ENCODE assay signal across 16 cellular contexts in genomic region chr17:49910858-49911204, GRCh38. TPM values are rescaled to one million over a fixed set of nuclear protein-coding genes. Genes with fewer than 3 reads are reported as not detected.
DNase-seq lines count a peak whose midpoint lies in the region; ATAC-seq, FAIRE-seq and TF ChIP-seq lines count a peak whose summit lies in the region.
"Had no signal": no experiment of that assay in that cellular context is flagged by ENCODE, and none has a peak within 500 bp of the region (broad histone marks: within the 10 kb centered on the region; RNA-seq: fewer than 3 reads in every experiment).

No MANE protein-coding gene starts in this region.

- DNase-seq in A549 (ENCODE audit: low read depth in 1 of 2, low spot score in 1 of 2): no peak
- no peak for DNase-seq in K562 (ENCODE audit: extremely low read depth in 1 of 4, low spot score in 3 of 4)
- no peak for DNase-seq in naive thymus-derived CD4-positive, alpha-beta T cell
- DNase-seq in sigmoid colon: no peak
- DNase-seq: gastrocnemius medialis, NCI-H1105, NCI-H2227 treated with DMSO at 0.1 percent for 48 hours had no signal

- H3K27me3 Mint-ChIP-seq in naive thymus-derived CD4-positive, alpha-beta T cell: peaks cover 56 to 82% (median 78%) of the 10 kb centered on the region in 5 donors

- H3K27ac Mint-ChIP-seq in naive thymus-derived CD4-positive, alpha-beta T cell: no peak overlapping the region

- intact Hi-C loops in K562 (cut with micrococcal nuclease) (no loop called here), sigmoid colon (cut with DNase I) (no loop called here)
- intact Hi-C loops in naive thymus-derived CD4-positive, alpha-beta T cell (cut with micrococcal nuclease): no loop called here

- whole genome bisulfite sequencing in A549 (ENCODE audit: missing lambda C conversion rate): 86% methylated on average over 7 of the region's 7 CpGs
- 2% methylated on average over 6 of the region's 7 CpGs for WGBS in K562 (ENCODE audit: insufficient coverage, low coverage, missing lambda C conversion rate)
- WGBS in sigmoid colon, 2 donors: 53 to 56% methylated on average over 7 of the region's 7 CpGs

- H3K4me3 Mint-ChIP-seq in naive thymus-derived CD4-positive, alpha-beta T cell: peak overlapping the region in 9 of 10 donors; percentile 40 to 76 (median 66)

- peaks cover 13% of the 10 kb centered on the region; the same call in 1 of the 2 replicates for H4K20me1 ChIP-seq in K562 (replicated peaks; ENCODE audit: control insufficient read depth, insufficient read depth, low read length)

- H3K4me3 ChIP-seq in A549 (no peak overlapping the region), K562 (no peak overlapping the region), sigmoid colon (no peak overlapping the region)
- no peak overlapping the region for H3K4me3 ChIP-seq in naive thymus-derived CD4-positive, alpha-beta T cell (ENCODE audit: low read length)
- H3K4me3 ChIP-seq: gastrocnemius medialis had no signal

- H3K27me3 ChIP-seq in K562 (ENCODE audit: control insufficient read depth in 2 of 2, insufficient read depth in 2 of 2, low read length in 2 of 2) (peaks cover 23 to 86% of the 10 kb centered on the region in 2 experiments; a peak in 4 of 5 replicates), sigmoid colon (peaks cover 18 to 97% (median 69%) of the 10 kb centered on the region in 3 donors)
- peaks cover 3 to 36% of the 10 kb centered on the region in 2 donors for H3K27me3 ChIP-seq in naive thymus-derived CD4-positive, alpha-beta T cell (ENCODE audit: control insufficient read depth in 2 of 2, insufficient read depth in 2 of 2, low read length in 2 of 2)

- in situ Hi-C loops in K562 (cut with MboI): no loop called here

- H3K9ac ChIP-seq in ES-I3 (ENCODE audit: low read depth, low read length): peak overlapping the region; percentile 49; the same call in 1 of the 2 replicates
- no peak overlapping the region for H3K9ac ChIP-seq in K562 (ENCODE audit: insufficient read depth in 1 of 2, low read depth in 2 of 2, low read length in 2 of 2)
- H3K9ac ChIP-seq: KMS-11 had no signal

- no peak overlapping the region for H2AFZ ChIP-seq in K562 (ENCODE audit: low read depth, low read length)

- peaks cover 0 to 12% (median 5%) of the 10 kb centered on the region in 7 donors for H3K4me1 Mint-ChIP-seq in naive thymus-derived CD4-positive, alpha-beta T cell

- H3K9me3 Mint-ChIP-seq in naive thymus-derived CD4-positive, alpha-beta T cell: no peaks in the 10 kb centered on the region

- H3K27ac ChIP-seq in A549 (no peak overlapping the region), K562 (ENCODE audit: extremely low read depth, low read depth, low read length) (no peak overlapping the region), sigmoid colon (no peak overlapping the region)
- H3K27ac ChIP-seq in naive thymus-derived CD4-positive, alpha-beta T cell (ENCODE audit: low read depth, low read length): no peak overlapping the region
- H3K27ac ChIP-seq: adrenal gland, gastrocnemius medialis, KMS-11, stomach, vagina had no signal

- H3K36me3 ChIP-seq in ES-I3 (ENCODE audit: insufficient read depth, low read length) (no peaks in the 10 kb centered on the region), K562 (ENCODE audit: control insufficient read depth, insufficient read depth, low read length) (no peaks in the 10 kb centered on the region), sigmoid colon (no peaks in the 10 kb centered on the region)
- no peaks in the 10 kb centered on the region for H3K36me3 ChIP-seq in naive thymus-derived CD4-positive, alpha-beta T cell (ENCODE audit: control insufficient read depth in 2 of 3, insufficient read depth in 3 of 3, low read length in 3 of 3)
- H3K36me3 ChIP-seq: adrenal gland, gastrocnemius medialis, stomach, vagina had no signal

- TF ChIP-seq POLR2A in A549 (IDR thresholded peaks at IDR 0.05; ENCODE audit: low read length): no peak
- no peak for TF ChIP-seq POLR2A in K562 (conservative IDR thresholded peaks at IDR 0.05)
- TF ChIP-seq POLR2A in sigmoid colon (IDR thresholded peaks at IDR 0.05): no peak

- POLR2A ChIA-PET in A549 (lab: Yijun Ruan, JAX) (interaction anchor here (1.2 kb wide), 1 partner anchor 17 kb away, joined by 3 read pairs; no protein-coding TSS in a partner anchor), K562 (lab: Yijun Ruan, JAX) (interaction anchor here (0.6 kb wide), 1 partner anchor 126 kb away, joined by 3 read pairs; no protein-coding TSS in a partner anchor)
- POLR2A ChIA-PET in naive thymus-derived CD4-positive, alpha-beta T cell (lab: Charles Lee): no interaction called here

- TF ChIP-seq EP300 in A549 (IDR thresholded peaks at IDR 0.05) (no peak), K562 (IDR thresholded peaks at IDR 0.05; ENCODE audit: low read length) (no peak), sigmoid colon (IDR thresholded peaks at IDR 0.05) (no peak)

- no peak for TF ChIP-seq CTCF in A549 (IDR thresholded peaks at IDR 0.05)
- TF ChIP-seq CTCF in K562 (IDR thresholded peaks at IDR 0.05 in 2 of 3, conservative IDR thresholded peaks at IDR 0.05 in 1 of 3; ENCODE audit: insufficient read depth in 2 of 3, low read depth in 1 of 3, low read length in 3 of 3): no peak
- no peak for TF ChIP-seq CTCF in sigmoid colon (IDR thresholded peaks at IDR 0.05)

- ATAC-seq in A549 (no peak), K562 (no peak), HG02870 (IDR thresholded peaks at IDR 0.05; ENCODE audit: unreplicated experiment) (no peak), GM21723 (IDR thresholded peaks at IDR 0.05; ENCODE audit: unreplicated experiment) (no peak), GM21515 (IDR thresholded peaks at IDR 0.05; ENCODE audit: unreplicated experiment) (no peak)
- no peak for ATAC-seq in naive thymus-derived CD4-positive, alpha-beta T cell
- ATAC-seq: gastrocnemius medialis had no signal

- H3K4me2 ChIP-seq in A549: peak overlapping the region; percentile 71
- no peak overlapping the region for H3K4me2 ChIP-seq in K562 (ENCODE audit: insufficient read depth, low read length)
- H3K4me2 ChIP-seq: KMS-11 had no signal

- no peaks in the 10 kb centered on the region for H3K9me1 ChIP-seq in K562 (ENCODE audit: control insufficient read depth, insufficient read depth, low read length)

- H3K4me1 ChIP-seq in A549 (peaks cover 20% of the 10 kb centered on the region), ES-I3 (ENCODE audit: insufficient read depth, low read length) (peaks cover 36% of the 10 kb centered on the region), K562 (replicated peaks in 1 of 2; ENCODE audit: control insufficient read depth in 2 of 2, insufficient read depth in 2 of 2, low read length in 2 of 2) (peaks cover 0 to 9% of the 10 kb centered on the region in 2 experiments; a peak in 3 of 5 replicates), sigmoid colon (peaks cover 0 to 8% (median 6%) of the 10 kb centered on the region in 4 donors)
- H3K4me1 ChIP-seq in naive thymus-derived CD4-positive, alpha-beta T cell (ENCODE audit: control insufficient read depth in 2 of 2, insufficient read depth in 2 of 2, low read length in 2 of 2): peaks cover 0 to 4% of the 10 kb centered on the region in 2 donors

- CTCF ChIA-PET in A549 (lab: Yijun Ruan, JAX) (interaction anchor here (0.8 to 62.1 kb wide), 10 partner anchors 8 to 55 kb away, joined by 3 to 2613 read pairs (median 6); partner anchors contain the start of genes DLX3 and DLX4), K562 (lab: Yijun Ruan, JAX; ENCODE audit: low intra/inter-chr PET ratio) (no interaction called here)
- CTCF ChIA-PET in naive thymus-derived CD4-positive, alpha-beta T cell (lab: Charles Lee): no interaction called here

- FAIRE-seq in A549 (lab: Jason Lieb, UNC) (no peak), K562 (lab: Jason Lieb, UNC) (no peak)
- FAIRE-seq: islet of Langerhans had no signal

- no peaks in the 10 kb centered on the region for H3K9me3 ChIP-seq in A549
- no peaks in the 10 kb centered on the region for H3K9me3 ChIP-seq in ES-I3 (ENCODE audit: control insufficient read depth, insufficient read depth, low read length)
- H3K9me3 ChIP-seq in K562 (replicated peaks; ENCODE audit: control insufficient read depth, insufficient read depth, low read depth, low read length): 0 out of 2 replicates have a peak, but pooled peaks cover 2% of the 10 kb centered on the region
- no peaks in the 10 kb centered on the region for H3K9me3 ChIP-seq in naive thymus-derived CD4-positive, alpha-beta T cell (ENCODE audit: control insufficient read depth in 2 of 3, low read length in 3 of 3)
- no peaks in the 10 kb centered on the region for H3K9me3 ChIP-seq in sigmoid colon
- H3K9me3 ChIP-seq: adrenal gland, gastrocnemius medialis, stomach, vagina had no signal

- H3K36me3 Mint-ChIP-seq in naive thymus-derived CD4-positive, alpha-beta T cell: no peaks in the 10 kb centered on the region

- H3K79me2 ChIP-seq in K562 (ENCODE audit: control insufficient read depth, insufficient read depth, low read length): no peaks in the 10 kb centered on the region

- BruUV-seq in K562 (replicated peaks; lab: Mats Ljungman, UMichigan): no TSS peak

- TF ChIP-seq RAD21 in A549 (conservative IDR thresholded peaks at IDR 0.05 in 1 of 2, IDR thresholded peaks at IDR 0.05 in 1 of 2): no peak
- TF ChIP-seq RAD21 in K562 (CRISPR knock-in tag; conservative IDR thresholded peaks at IDR 0.05 in 1 of 2, IDR thresholded peaks at IDR 0.05 in 1 of 2): no peak

RNA-seq across cellular contexts. Expression of gene DLX4, which starts 58.2 kb away (rescaled TPM):
- polyA plus RNA-seq in A549 (2011; rRNA removed): 2.9 and 3.8 TPM in 2 replicates
- polyA plus RNA-seq in A549 (2012; cell fraction: cytosol; rRNA removed): 2.4 and 3.8 TPM in 2 replicates
- polyA plus RNA-seq in A549 (2012; cell fraction: nucleus; rRNA removed): 10.0 and 12.6 TPM in 2 replicates
- polyA plus RNA-seq in A549 (2017; fragmentation: RNase III; extraction: RNeasy Plus Mini Kit Qiagen cat#74134 plus additional on column Dnase treatment): 2.8 to 4.1 TPM (median 3.8 TPM) in 3 replicates
- polyA minus RNA-seq in A549 (2011; rRNA and poly(A)+ RNA removed): 1.2 and 2.3 TPM in 2 replicates
- 2.6 and 9.0 TPM in 2 replicates for total RNA-seq in K562 (2011; cell fraction: chromatin; rRNA removed; ENCODE audit: low replicate concordance)
- total RNA-seq in K562 (2011; cell fraction: nucleolus; rRNA removed): 5.0 and 6.3 TPM in 2 replicates
- total RNA-seq in K562 (2011; cell fraction: nucleoplasm; rRNA removed): 3.4 and 4.4 TPM in 2 replicates
- 0.32 and 0.41 TPM in 2 replicates for total RNA-seq in K562 (2014; rRNA removed)
- 0.25 and 0.32 TPM in 2 replicates for total RNA-seq in K562 (2014; rRNA removed; fragmentation: Illumina TruSeq; extraction: Trizol)
- total RNA-seq in K562 (2015; rRNA removed; fragmentation: Illumina TruSeq; extraction: Trizol): 0.58 and 0.83 TPM in 2 replicates
- total RNA-seq in K562 (2021): 1.7 TPM in 2 replicates
- 1.6 and 2.2 TPM in 2 replicates for polyA plus RNA-seq in K562 (2011; rRNA removed)
- polyA plus RNA-seq in K562 (2011; cell fraction: cytosol; rRNA removed): 0.84 and 2.2 TPM in 2 replicates
- 5.6 and 15.3 TPM in 2 replicates for polyA plus RNA-seq in K562 (2011; cell fraction: nucleus; rRNA removed)
- polyA plus RNA-seq in K562 (2012): 1.6 and 4.2 TPM in 2 replicates
- polyA plus RNA-seq in K562 (2014; fragmentation: Illumina TruSeq; extraction: Trizol): 0.96 and 1.1 TPM in 2 replicates
- under 1 TPM; 0.15 to 0.39 TPM for polyA plus RNA-seq in K562 (2014; fragmentation: Nextera tagmentation; extraction: Ambion mirVana)
- 0.58 and 1.2 TPM in 2 replicates for polyA plus RNA-seq in K562 (2014; rRNA removed)
- polyA minus RNA-seq in K562 (2011; rRNA and poly(A)+ RNA removed): 0.72 and 1.4 TPM in 2 replicates
- polyA minus RNA-seq in K562 (2011; cell fraction: cytosol; rRNA and poly(A)+ RNA removed): 0.82 and 1.2 TPM in 2 replicates
- 0.67 and 3.2 TPM in 2 replicates for polyA minus RNA-seq in K562 (2011; cell fraction: nucleus; rRNA and poly(A)+ RNA removed)
- total RNA-seq in naive thymus-derived CD4-positive, alpha-beta T cell: 1 to 10 TPM in 2 of 5 experiments, under 1 TPM in 3; 0.34 to 1.6 (median 0.74) TPM
- polyA plus RNA-seq in naive thymus-derived CD4-positive, alpha-beta T cell: not detected
- total RNA-seq in sigmoid colon: not detected
- under 1 TPM in 1 of 3 donors, not detected in 2; 0.34 TPM for polyA plus RNA-seq in sigmoid colon
- total RNA-seq: gastrocnemius medialis, stomach had no signal
